Comparison of ENCODE assay signal across 11 cellular contexts in genomic region chr10:35191523-35191922, GRCh38.
DNase-seq lines count a peak whose midpoint lies in the region; FAIRE-seq and TF ChIP-seq lines count a peak whose summit lies in the region.
"Had no signal": no experiment of that assay in that cellular context is flagged by ENCODE, and none has a peak within 500 bp of the region (broad histone marks: within the 10 kb centered on the region; RNA-seq: fewer than 3 reads in every experiment).

No MANE protein-coding gene starts in this region.

- peaks cover 31% of the 10 kb centered on the region for H3K4me1 Mint-ChIP-seq in activated T-helper 2 cell treated with anti-CD3 and anti-CD28 coated beads, Interferon-gamma antibody, Interleukin-2, Interleukin-4, amounts not matched to agents 10 μg/mL and 5 μg/mL and 100 μg/mL, durations not matched to agents 14 hours and 24 hours and 36 hours (ENCODE audit: low read depth)
- peaks cover 28 to 29% of the 10 kb centered on the region in 2 donors for H3K4me1 Mint-ChIP-seq in immature natural killer cell

- dilution Hi-C loops in mammary epithelial cell (cut with HindIII; ENCODE audit: low sequenced_read_pairs) = no loop called here

- H3K9me3 Mint-ChIP-seq in activated T-helper 2 cell treated with anti-CD3 and anti-CD28 coated beads, Interferon-gamma antibody, Interleukin-2, Interleukin-4, amounts not matched to agents 10 μg/mL and 5 μg/mL and 100 μg/mL, durations not matched to agents 14 hours and 24 hours and 36 hours = no peaks in the 10 kb centered on the region
- no peaks in the 10 kb centered on the region for H3K9me3 Mint-ChIP-seq in immature natural killer cell

- TF ChIP-seq CTCF in mammary epithelial cell (conservative IDR thresholded peaks at IDR 0.05 in 1 of 2, IDR thresholded peaks at IDR 0.05 in 1 of 2; ENCODE audit: extremely low read depth in 1 of 2, insufficient read depth in 1 of 2, low read depth in 1 of 2, low read length in 2 of 2) = no peak

- H3K4me2 ChIP-seq in mammary epithelial cell (ENCODE audit: insufficient read depth, low read depth, low read length) = no peak overlapping the region

- H3K4me1 ChIP-seq in skeletal muscle tissue (ENCODE audit: control insufficient read depth in 3 of 3, insufficient read depth in 3 of 3, low read length in 3 of 3) (peaks cover 0 to 17% (median 2%) of the 10 kb centered on the region in 3 donors), mammary epithelial cell (ENCODE audit: insufficient read depth, low read length) (peaks cover 16% of the 10 kb centered on the region)

- H3K27ac Mint-ChIP-seq in activated T-helper 2 cell treated with anti-CD3 and anti-CD28 coated beads, Interferon-gamma antibody, Interleukin-2, Interleukin-4, amounts not matched to agents 10 μg/mL and 5 μg/mL and 100 μg/mL, durations not matched to agents 14 hours and 24 hours and 36 hours = peak overlapping the region; percentile 68
- peak overlapping the region in 5 of 6 donors; percentile 79 to 99 (median 86) for H3K27ac Mint-ChIP-seq in immature natural killer cell

- in situ Hi-C loops in mammary epithelial cell (cut with MboI; ENCODE audit: low sequenced_read_pairs in 2 of 2) = no loop called here

- no peak overlapping the region for H2AFZ ChIP-seq in mammary epithelial cell (ENCODE audit: low read depth, low read length)

- 87% methylated on average over 2 of the region's 2 CpGs for WGBS in mammary epithelial cell (ENCODE audit: low coverage, missing lambda C conversion rate)

- no peaks in the 10 kb centered on the region for H3K27me3 Mint-ChIP-seq in activated T-helper 2 cell treated with anti-CD3 and anti-CD28 coated beads, Interferon-gamma antibody, Interleukin-2, Interleukin-4, amounts not matched to agents 10 μg/mL and 5 μg/mL and 100 μg/mL, durations not matched to agents 14 hours and 24 hours and 36 hours (ENCODE audit: low read depth)
- peaks cover 3 to 18% (median 14%) of the 10 kb centered on the region in 3 donors for H3K27me3 Mint-ChIP-seq in immature natural killer cell (ENCODE audit: low read depth in 3 of 3)

- no peaks in the 10 kb centered on the region for H4K20me1 ChIP-seq in mammary epithelial cell (ENCODE audit: insufficient read depth, low read length)

- intact Hi-C loops in activated T-helper 2 cell treated with anti-CD3 and anti-CD28 coated beads, Interferon-gamma antibody, Interleukin-2, Interleukin-4, amounts not matched to agents 10 μg/mL and 5 μg/mL and 100 μg/mL, durations not matched to agents 14 hours and 24 hours and 36 hours (cut with micrococcal nuclease) = no loop called here
- intact Hi-C loops in mammary epithelial cell (cut with micrococcal nuclease) = no loop called here

- peak overlapping the region; percentile 10 for H3K4me3 Mint-ChIP-seq in activated T-helper 2 cell treated with anti-CD3 and anti-CD28 coated beads, Interferon-gamma antibody, Interleukin-2, Interleukin-4, amounts not matched to agents 10 μg/mL and 5 μg/mL and 100 μg/mL, durations not matched to agents 14 hours and 24 hours and 36 hours (ENCODE audit: low read depth)
- H3K4me3 Mint-ChIP-seq in immature natural killer cell = no peak overlapping the region

- H3K9me3 ChIP-seq in skeletal muscle tissue (ENCODE audit: control insufficient read depth in 3 of 3, low read length in 3 of 3) = no peaks in the 10 kb centered on the region
- no peaks in the 10 kb centered on the region for H3K9me3 ChIP-seq in mammary epithelial cell (replicated peaks; ENCODE audit: insufficient read depth, low read length)
- H3K9me3 ChIP-seq: psoas muscle had no signal

- no peak overlapping the region for H3K4me3 ChIP-seq in skeletal muscle tissue (ENCODE audit: low read length in 3 of 3)
- no peak overlapping the region for H3K4me3 ChIP-seq in mammary epithelial cell (replicated peaks in 1 of 3; ENCODE audit: insufficient read depth in 1 of 3, low read depth in 2 of 3, low read length in 3 of 3)
- H3K4me3 ChIP-seq: psoas muscle had no signal

- no peak for TF ChIP-seq POLR2A in GM12891 (IDR thresholded peaks at IDR 0.05; ENCODE audit: low read depth, low read length)

- CTCF ChIA-PET in mammary epithelial cell (lab: Charles Lee; ENCODE audit: low non-redundant PET) = no interaction called here

- H3K79me2 ChIP-seq in mammary epithelial cell (ENCODE audit: insufficient read depth, low read length) = no peaks in the 10 kb centered on the region

- H3K36me3 ChIP-seq in skeletal muscle tissue (ENCODE audit: control insufficient read depth in 3 of 3, insufficient read depth in 3 of 3, low read length in 3 of 3) = no peaks in the 10 kb centered on the region
- no peaks in the 10 kb centered on the region for H3K36me3 ChIP-seq in mammary epithelial cell (ENCODE audit: insufficient read depth, low read length)

- H3K27me3 ChIP-seq in skeletal muscle tissue (ENCODE audit: control insufficient read depth in 3 of 3, insufficient read depth in 3 of 3, low read length in 3 of 3) (no peaks in the 10 kb centered on the region), mammary epithelial cell (ENCODE audit: insufficient read depth, low read length) (no peaks in the 10 kb centered on the region)
- H3K27me3 ChIP-seq: foreskin keratinocyte had no signal

- peaks cover 16% of the 10 kb centered on the region for H3K36me3 Mint-ChIP-seq in activated T-helper 2 cell treated with anti-CD3 and anti-CD28 coated beads, Interferon-gamma antibody, Interleukin-2, Interleukin-4, amounts not matched to agents 10 μg/mL and 5 μg/mL and 100 μg/mL, durations not matched to agents 14 hours and 24 hours and 36 hours (ENCODE audit: low read depth)
- H3K36me3 Mint-ChIP-seq in immature natural killer cell = peaks cover 0 to 6% (median 3%) of the 10 kb centered on the region in 3 donors

- no TSS peak for BruUV-seq in mammary epithelial cell (replicated peaks; lab: Mats Ljungman, UMichigan)

- H3K9ac ChIP-seq in skeletal muscle tissue (ENCODE audit: low read depth in 1 of 3, low read length in 3 of 3) (no peak overlapping the region), mammary epithelial cell (ENCODE audit: insufficient read depth, low read length) (no peak overlapping the region)

- no peak for FAIRE-seq in GM12891 (lab: Jason Lieb, UNC)

- H3K27ac ChIP-seq in skeletal muscle tissue (ENCODE audit: low read depth, low read length) (peak overlapping the region; percentile 58), mammary epithelial cell (ENCODE audit: insufficient read depth, low read depth, low read length) (no peak overlapping the region)
- H3K27ac ChIP-seq: foreskin keratinocyte had no signal

- DNase-seq in KG1 (lab: John Stamatoyannopoulos, UW) (peak; percentile 13), immature natural killer cell (no peak), GM12891 (ENCODE audit: insufficient read length, low spot score) (no peak), mammary epithelial cell (no peak)
- DNase-seq in activated T-helper 2 cell treated with anti-CD3 and anti-CD28 coated beads, Interferon-gamma antibody, Interleukin-2, Interleukin-4, amounts not matched to agents 10 μg/mL and 5 μg/mL and 100 μg/mL, durations not matched to agents 14 hours and 24 hours and 36 hours (ENCODE audit: low spot score) = no peak
- DNase-seq in stimulated activated CD4-positive, alpha-beta T cell treated with anti-CD3 and anti-CD28 coated beads, Interleukin-2, amount 100 ng/mL, for 48 hours = no peak
- no peak for DNase-seq in activated naive CD4-positive, alpha-beta T cell treated with anti-CD3 and anti-CD28 coated beads, Interleukin-2, amount 50 U/mL, for 16 hours
- DNase-seq: foreskin keratinocyte, NCI-H446 had no signal

TF ChIP-seq in GM12891, 5 proteins besides CTCF, POLR2A, EP300 and RAD21:
- TF ChIP-seq POU2F2 (IDR thresholded peaks at IDR 0.05; ENCODE audit: low read depth, low read length) = no peak
- no peak for TF ChIP-seq SPI1 (IDR thresholded peaks at IDR 0.05; ENCODE audit: low read depth, low read length)
